In genomic region chr16:88384222-88385111, GRCh38 we compare ENCODE assay signal across 11 cellular contexts. TPM values are rescaled to one million over a fixed set of nuclear protein-coding genes. Genes with fewer than 3 reads are reported as not detected.
A peak's percentile ranks its signal among the peaks of the same experiment; 100 is the strongest.
DNase-seq lines count a peak whose midpoint lies in the region; ATAC-seq, FAIRE-seq and TF ChIP-seq lines count a peak whose summit lies in the region.
"Had no signal": no experiment of that assay in that cellular context is flagged by ENCODE, and none has a peak within 500 bp of the region (broad histone marks: within the 10 kb centered on the region; RNA-seq: fewer than 3 reads in every experiment).

No MANE protein-coding gene starts in this region.

- POLR2A ChIA-PET in activated CD8-positive, alpha-beta T cell treated with anti-CD3 and anti-CD28 coated beads for 36 hours (lab: Charles Lee) = no interaction called here

- H4K91ac ChIP-seq in H9 (ENCODE audit: insufficient read length, low read depth, low read length) (no peak overlapping the region), trophoblast cell (ENCODE audit: low read depth, low read length) (no peak overlapping the region)

- no peak overlapping the region for H2BK15ac ChIP-seq in H9 (ENCODE audit: low read depth, low read length)

- H3K79me1 ChIP-seq in H9 (ENCODE audit: insufficient read depth, low read depth, low read length, poor library complexity, severe bottlenecking) = no peaks in the 10 kb centered on the region
- no peaks in the 10 kb centered on the region for H3K79me1 ChIP-seq in trophoblast cell (ENCODE audit: low read length)

- H3K14ac ChIP-seq in H9 (ENCODE audit: insufficient read depth, low read length) (no peak overlapping the region), trophoblast cell (ENCODE audit: low read length) (no peak overlapping the region)

- peak overlapping the region; percentile 30 for H3K4me2 ChIP-seq in H9 (ENCODE audit: insufficient read depth, insufficient read length, low read length)
- H3K4me2 ChIP-seq in trophoblast cell (ENCODE audit: low read length) = no peak overlapping the region

- H3K27ac Mint-ChIP-seq in H9 = no peak overlapping the region
- H3K27ac Mint-ChIP-seq in activated CD8-positive, alpha-beta T cell treated with anti-CD3 and anti-CD28 coated beads for 36 hours = no peak overlapping the region

- peaks cover 52% of the 10 kb centered on the region for H3K27me3 Mint-ChIP-seq in H9 (ENCODE audit: low read depth)
- peaks cover 31% of the 10 kb centered on the region for H3K27me3 Mint-ChIP-seq in activated CD8-positive, alpha-beta T cell treated with anti-CD3 and anti-CD28 coated beads for 36 hours

- no peaks in the 10 kb centered on the region for H3K9me3 Mint-ChIP-seq in H9
- no peaks in the 10 kb centered on the region for H3K9me3 Mint-ChIP-seq in activated CD8-positive, alpha-beta T cell treated with anti-CD3 and anti-CD28 coated beads for 36 hours

- H3K9ac ChIP-seq in H9 (ENCODE audit: extremely low read depth, insufficient read length, low read length) (no peak overlapping the region), trophoblast cell (ENCODE audit: low read length) (no peak overlapping the region)

- H3K18ac ChIP-seq in H9 (ENCODE audit: insufficient read length, low read depth, low read length) (no peak overlapping the region), trophoblast cell (ENCODE audit: low read length) (no peak overlapping the region)

- TF ChIP-seq CTCF in H9 (conservative IDR thresholded peaks at IDR 0.05) (no peak), retinal pigment epithelial cell (conservative IDR thresholded peaks at IDR 0.05; ENCODE audit: low read depth, low read length) (no peak), GM20000 (IDR thresholded peaks at IDR 0.05; ENCODE audit: extremely low read depth, missing control alignments) (no peak)
- no peak for TF ChIP-seq CTCF in activated CD8-positive, alpha-beta T cell treated with anti-CD3 and anti-CD28 coated beads for 36 hours (IDR thresholded peaks at IDR 0.05)

- H3K79me2 ChIP-seq in H9 (ENCODE audit: insufficient read depth, low read length) (no peaks in the 10 kb centered on the region), trophoblast cell (ENCODE audit: control insufficient read depth, insufficient read depth, low read length, poor library complexity) (no peaks in the 10 kb centered on the region)

- H2BK120ac ChIP-seq in H9 (ENCODE audit: low read depth, low read length, poor library complexity, severe bottlenecking) (no peak overlapping the region), trophoblast cell (ENCODE audit: insufficient read depth, low read length, poor library complexity) (no peak overlapping the region)

- no peaks in the 10 kb centered on the region; a peak in 1 of 7 replicates for H3K36me3 Mint-ChIP-seq in H9 (ENCODE audit: insufficient read depth in 1 of 3, low read depth in 3 of 3)
- H3K36me3 Mint-ChIP-seq in activated CD8-positive, alpha-beta T cell treated with anti-CD3 and anti-CD28 coated beads for 36 hours (ENCODE audit: low read depth) = no peaks in the 10 kb centered on the region

- H2BK5ac ChIP-seq in H9 (ENCODE audit: insufficient read length, low read length) (no peak overlapping the region), trophoblast cell (ENCODE audit: low read depth, low read length, poor library complexity) (no peak overlapping the region)

- no peak overlapping the region for H4K8ac ChIP-seq in H9 (replicated peaks; ENCODE audit: insufficient read length, low read depth, low read length)
- H4K8ac ChIP-seq in trophoblast cell (ENCODE audit: low read depth, low read length) = no peak overlapping the region

- DNase-seq in H9 = no peak
- DNase-seq in SKM-1 (lab: John Stamatoyannopoulos, UW; ENCODE audit: unreplicated experiment) = peak; percentile 34
- DNase-seq in Right ventricle myocardium superior = peak; percentile 29
- DNase-seq in retinal pigment epithelial cell (ENCODE audit: low read depth) = no peak
- DNase-seq in frontal cortex (ENCODE audit: low spot score in 2 of 2) = no peak
- no peak for DNase-seq in activated CD8-positive, alpha-beta T cell treated with anti-CD3 and anti-CD28 coated beads for 36 hours
- no peak for DNase-seq in trophoblast cell
- DNase-seq in GM20000 (ENCODE audit: low spot score) = no peak
- DNase-seq: DMS153; NCI-H774; stimulated activated CD4-positive, alpha-beta T cell treated with anti-CD3 and anti-CD28 coated beads, Interleukin-4, amount 100 ng/mL, for 1 hour had no signal

- H3T11ph ChIP-seq in H9 (ENCODE audit: low read length) = no peak overlapping the region

- peaks cover 12% of the 10 kb centered on the region in 2 experiments for H3K4me1 Mint-ChIP-seq in H9
- peaks cover 4% of the 10 kb centered on the region for H3K4me1 Mint-ChIP-seq in activated CD8-positive, alpha-beta T cell treated with anti-CD3 and anti-CD28 coated beads for 36 hours (ENCODE audit: low read depth)

- H2AFZ ChIP-seq in H9 (ENCODE audit: low read length) = no peak overlapping the region
- H2AFZ ChIP-seq in trophoblast cell (ENCODE audit: insufficient read depth, low read length, poor library complexity) = no peak overlapping the region

- intact Hi-C loops in Right ventricle myocardium superior (cut with DNase I) = no loop called here
- intact Hi-C loops in activated CD8-positive, alpha-beta T cell treated with anti-CD3 and anti-CD28 coated beads for 36 hours (cut with micrococcal nuclease) = no loop called here

- H3K4me3 ChIP-seq in retinal pigment epithelial cell (ENCODE audit: low read length) (peak overlapping the region; percentile 47), trophoblast cell (ENCODE audit: low read depth, low read length) (no peak overlapping the region)

- H4K5ac ChIP-seq in H9 (ENCODE audit: insufficient read length, low read depth, low read length) = no peak overlapping the region

- no peak overlapping the region for H2BK20ac ChIP-seq in H9 (ENCODE audit: low read depth, low read length, poor library complexity, severe bottlenecking)

- ATAC-seq in Right ventricle myocardium superior (ENCODE audit: poor library complexity) = no peak
- ATAC-seq in activated CD8-positive, alpha-beta T cell treated with anti-CD3 and anti-CD28 coated beads for 36 hours = no peak

- no CpG with 5 or more reads among the region's 18 CpGs for WGBS in H9 (ENCODE audit: extremely low coverage, insufficient read length, low lambda C conversion rate)
- WGBS in trophoblast cell (ENCODE audit: extremely low coverage, insufficient coverage, insufficient read length) = no CpG with 5 or more reads among the region's 18 CpGs

- no peaks in the 10 kb centered on the region for H3K36me3 ChIP-seq in trophoblast cell (ENCODE audit: control insufficient read depth in 1 of 2, insufficient read depth in 2 of 2, low read length in 2 of 2)

- H3K4ac ChIP-seq in H9 (ENCODE audit: low read depth, low read length) = no peak overlapping the region
- H3K4ac ChIP-seq in trophoblast cell (ENCODE audit: low read depth, low read length) = no peak overlapping the region

- peak overlapping the region; percentile 47 to 75 for H3K4me3 Mint-ChIP-seq in H9
- H3K4me3 Mint-ChIP-seq in activated CD8-positive, alpha-beta T cell treated with anti-CD3 and anti-CD28 coated beads for 36 hours = no peak overlapping the region

- H3K4me1 ChIP-seq in H9 (ENCODE audit: insufficient read depth, low read length) (peaks cover 3% of the 10 kb centered on the region; the same call in 1 of the 2 replicates), trophoblast cell (ENCODE audit: control insufficient read depth in 1 of 2, insufficient read depth in 2 of 2, low read length in 2 of 2) (peaks cover 0 to 2% of the 10 kb centered on the region in 2 experiments)

- H3K23ac ChIP-seq in H9 (ENCODE audit: insufficient read length, low read depth, low read length) (no peak overlapping the region), trophoblast cell (ENCODE audit: low read length) (no peak overlapping the region)

- CTCF ChIA-PET in activated CD8-positive, alpha-beta T cell treated with anti-CD3 and anti-CD28 coated beads for 36 hours (lab: Charles Lee) = interaction anchor here (1.1 kb wide), 1 partner anchor 53 kb away, joined by 3 read pairs; no protein-coding TSS in a partner anchor

- H4K20me1 ChIP-seq in H9 (ENCODE audit: control insufficient read depth, insufficient read depth, insufficient read length) = no peaks in the 10 kb centered on the region

- peaks cover 5% of the 10 kb centered on the region for H3K23me2 ChIP-seq in H9 (ENCODE audit: insufficient read length, low read depth, low read length, poor library complexity, severe bottlenecking)

- no peak overlapping the region for H2BK12ac ChIP-seq in H9 (ENCODE audit: insufficient read length, low read depth, low read length)
- H2BK12ac ChIP-seq in trophoblast cell (ENCODE audit: low read length) = no peak overlapping the region

- H2AK5ac ChIP-seq in H9 (ENCODE audit: insufficient read length, low read length) = no peak overlapping the region
- H2AK5ac ChIP-seq in trophoblast cell (ENCODE audit: low read length) = no peak overlapping the region

- no peak overlapping the region for H3K27ac ChIP-seq in H9 (ENCODE audit: insufficient read length, low read depth, low read length)
- H3K27ac ChIP-seq in trophoblast cell (ENCODE audit: low read depth, low read length) = no peak overlapping the region

- H3K27me3 ChIP-seq in H9 (ENCODE audit: insufficient read depth, low read length) (peaks cover 13% of the 10 kb centered on the region; the same call in 1 of the 2 replicates), trophoblast cell (ENCODE audit: insufficient read depth, low read length) (peaks cover 31% of the 10 kb centered on the region)

- no peaks in the 10 kb centered on the region for H3K9me3 ChIP-seq in H9 (ENCODE audit: control insufficient read depth, low read depth, low read length)
- H3K9me3 ChIP-seq in trophoblast cell (ENCODE audit: insufficient read depth, low read depth, low read length) = peaks cover 30% of the 10 kb centered on the region

- no peak overlapping the region for H3K56ac ChIP-seq in H9 (ENCODE audit: insufficient read length, low read depth, low read length)

- no peak for FAIRE-seq in frontal cortex (lab: Jason Lieb, UNC)

- no peak overlapping the region for H4K12ac ChIP-seq in trophoblast cell (ENCODE audit: low read depth, low read length)

RNA-seq across cellular contexts. Expression of gene ZNF469, which starts 1.7 kb away (rescaled TPM):
- total RNA-seq in H9 (2021) = 4.4 TPM in 2 replicates
- total RNA-seq in Right ventricle myocardium superior = 0.94 TPM
- total RNA-seq in frontal cortex = 0.41 TPM
- total RNA-seq in activated CD8-positive, alpha-beta T cell treated with anti-CD3 and anti-CD28 coated beads for 36 hours = under 1 TPM; 0.45 to 0.56 TPM
- polyA plus RNA-seq in trophoblast cell (2013) = 0.51 and 0.54 TPM in 2 replicates

Comparison
In these comparisons a context has a peak if more than half of its experiments do, and no peak if none do; other contexts are left out.
1. DNase-seq: peak in SKM-1 (single experiment) and Right ventricle myocardium superior (single experiment); none in H9 (single experiment), retinal pigment epithelial cell (single experiment), frontal cortex (0 of 2), activated CD8-positive, alpha-beta T cell treated with anti-CD3 and anti-CD28 coated beads for 36 hours (single experiment), trophoblast cell (0 of 2) and GM20000 (single experiment).